Comparison of ENCODE assay signal across 13 cellular contexts in genomic region chr9:133986061-133986460, GRCh38.
"Had no signal": no experiment of that assay in that cellular context is flagged by ENCODE, and none has a peak within 500 bp of the region (broad histone marks: within the 10 kb centered on the region; RNA-seq: fewer than 3 reads in every experiment).

No MANE protein-coding gene starts in this region.

- H3K4me3 Mint-ChIP-seq: activated CD4-positive, alpha-beta T cell treated with anti-CD3 and anti-CD28 coated beads for 36 hours; activated CD8-positive, alpha-beta T cell treated with anti-CD3 and anti-CD28 coated beads for 36 hours; activated T-cell treated with anti-CD3 and anti-CD28 coated beads, Interleukin-2, amount 50 U/mL, for 72 hours had no signal

- H3K27me3 ChIP-seq: ascending aorta, colonic mucosa, pancreas, tibial artery had no signal

- H3K9me3 Mint-ChIP-seq: activated CD8-positive, alpha-beta T cell treated with anti-CD3 and anti-CD28 coated beads for 36 hours; activated T-cell treated with anti-CD3 and anti-CD28 coated beads, Interleukin-2, amount 50 U/mL, for 72 hours had no signal

- H3K27ac Mint-ChIP-seq: activated CD4-positive, alpha-beta T cell treated with anti-CD3 and anti-CD28 coated beads for 36 hours; activated CD8-positive, alpha-beta T cell treated with anti-CD3 and anti-CD28 coated beads for 36 hours; activated T-cell treated with anti-CD3 and anti-CD28 coated beads, Interleukin-2, amount 50 U/mL, for 72 hours had no signal

- H3K27ac ChIP-seq: ascending aorta, colonic mucosa, gastrocnemius medialis, lower lobe of right lung, pancreas, tibial artery had no signal

- H3K4me1 Mint-ChIP-seq: activated CD4-positive, alpha-beta T cell treated with anti-CD3 and anti-CD28 coated beads for 36 hours had no signal

- H3K4me1 ChIP-seq: colonic mucosa had no signal

- H3K4me3 ChIP-seq: ascending aorta, colonic mucosa, gastrocnemius medialis, lower lobe of right lung, pancreas, tibial artery had no signal

- H3K9me3 ChIP-seq: ascending aorta, colonic mucosa, gastrocnemius medialis, lower lobe of right lung, pancreas, tibial artery had no signal

- ATAC-seq: activated CD4-positive, alpha-beta T cell treated with anti-CD3 and anti-CD28 coated beads for 36 hours; activated CD8-positive, alpha-beta T cell treated with anti-CD3 and anti-CD28 coated beads for 36 hours; activated T-cell treated with anti-CD3 and anti-CD28 coated beads, Interleukin-2, amount 50 U/mL, for 72 hours; gastrocnemius medialis; lower lobe of right lung; pancreas had no signal

- H3K36me3 ChIP-seq: ascending aorta, colonic mucosa, gastrocnemius medialis, lower lobe of right lung, pancreas, tibial artery had no signal

- DNase-seq: activated CD4-positive, alpha-beta T cell treated with anti-CD3 and anti-CD28 coated beads for 36 hours; activated CD8-positive, alpha-beta memory T cell treated with anti-CD3 and anti-CD28 coated beads, Interleukin-2, amount 50 U/mL, for 4 hours; activated CD8-positive, alpha-beta T cell treated with anti-CD3 and anti-CD28 coated beads for 36 hours; activated T-cell treated with anti-CD3 and anti-CD28 coated beads, Interleukin-2, amount 50 U/mL, for 72 hours; colonic mucosa; gastrocnemius medialis; kidney glomerular epithelial cell; lower lobe of right lung; retina; small intestine; tibial artery had no signal
